Comparison of ENCODE assay signal across 1 cellular context in genomic region chr12:89477633-89478279, GRCh38.
TF ChIP-seq lines count a peak whose summit lies in the region.

No MANE protein-coding gene starts in this region.

TF ChIP-seq in K562, 482 proteins besides CTCF, POLR2A, EP300 and RAD21:
- TF ChIP-seq KAT8 (IDR thresholded peaks at IDR 0.05; ENCODE audit: low read depth) (no peak), NEUROD1 (IDR thresholded peaks at IDR 0.05; ENCODE audit: borderline replicate concordance, low read depth, low read length, partially characterized antibody) (no peak), ZNF24 (IDR thresholded peaks at IDR 0.05) (peak; percentile 72), SIX5 (IDR thresholded peaks at IDR 0.05; ENCODE audit: borderline replicate concordance in 1 of 2, insufficient read depth in 1 of 2, low read depth in 1 of 2, low read length in 2 of 2) (no peak)
